Comparison of ENCODE assay signal across 8 cellular contexts in the genomic region with DNA sequence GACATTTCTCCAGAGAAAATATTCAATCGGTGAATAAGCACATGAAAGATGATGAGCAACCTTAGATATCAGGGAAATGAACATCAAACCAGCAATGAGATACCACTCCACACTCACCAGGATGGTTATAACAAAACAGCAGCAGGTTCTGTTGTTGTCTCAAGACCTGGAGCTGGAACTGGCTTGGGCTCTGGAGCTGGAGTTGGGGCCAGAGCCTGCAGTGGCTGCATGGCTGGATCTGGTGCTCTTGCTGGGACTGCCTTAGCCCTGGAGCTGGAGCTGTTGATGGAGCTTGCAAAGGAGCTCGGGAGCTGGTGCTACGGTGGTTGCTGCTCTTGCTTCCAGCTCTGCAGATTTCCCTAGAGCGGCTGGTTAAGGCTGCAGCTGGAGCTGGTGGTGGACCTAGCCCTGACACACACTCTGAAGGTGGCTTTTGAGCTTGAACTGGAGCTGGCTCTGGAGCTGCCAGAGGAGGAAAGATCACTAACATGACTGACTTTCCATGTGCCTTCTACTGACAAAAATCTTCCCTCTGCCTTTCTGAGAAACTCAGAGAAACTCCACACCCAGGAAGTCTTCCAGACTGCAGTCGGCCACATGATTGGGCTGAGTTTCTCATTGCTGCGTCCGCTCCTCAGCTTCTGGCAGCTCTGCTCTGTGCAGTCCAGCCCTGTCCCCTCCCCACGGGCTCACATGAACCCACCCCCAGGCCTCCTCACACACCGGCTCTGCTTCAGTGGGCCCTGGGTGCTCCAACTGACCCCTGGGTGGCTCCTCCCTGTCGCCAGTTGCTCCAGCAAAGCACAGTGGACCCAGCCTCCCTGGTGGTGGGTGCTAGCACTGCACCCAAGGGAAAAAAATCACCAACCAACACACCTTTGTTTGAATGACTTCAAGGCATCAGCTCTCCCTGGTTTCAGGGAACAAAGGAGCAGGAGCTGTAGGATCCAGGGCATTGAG.
DNase-seq lines count a peak whose midpoint lies in the region; ATAC-seq and TF ChIP-seq lines count a peak whose summit lies in the region.

No MANE protein-coding gene starts in this region.

- 72 to 75% methylated on average over 8 to 10 of the region's 10 CpGs for WGBS in testis, 2 donors

- no peaks in the 10 kb centered on the region for H3K27me3 ChIP-seq in CD4-positive, alpha-beta T cell (ENCODE audit: control insufficient read depth, insufficient read depth, low read length)
- no peaks in the 10 kb centered on the region for H3K27me3 ChIP-seq in fibroblast of lung (ENCODE audit: control insufficient read depth, insufficient read depth, low read length)
- no peaks in the 10 kb centered on the region for H3K27me3 ChIP-seq in testis

- H3K4me1 Mint-ChIP-seq in CD4-positive, alpha-beta T cell (ENCODE audit: low read depth), result no peaks in the 10 kb centered on the region
- no peaks in the 10 kb centered on the region for H3K4me1 Mint-ChIP-seq in stimulated activated memory B cell treated with anti-CD40 and anti-IgM and Interleukin-4, amounts not matched to agents 10 μg/mL and 1 μg/mL and 100 μg/mL, for 72 hours

- no peak overlapping the region for H3K9ac ChIP-seq in fibroblast of lung (ENCODE audit: insufficient read depth, low read length)

- intact Hi-C loops in CD4-positive, alpha-beta T cell (cut with DNase I, micrococcal nuclease), result no loop called here
- intact Hi-C loops in testis (cut with DNase I; ENCODE audit: low total_unique reads), result no loop called here

- H3K27ac ChIP-seq in CD4-positive, alpha-beta T cell (ENCODE audit: low read depth, low read length), result no peak overlapping the region
- H3K27ac ChIP-seq in fibroblast of lung (ENCODE audit: insufficient read depth, low read length) (no peak overlapping the region), testis (no peak overlapping the region)

- no peaks in the 10 kb centered on the region for H3K9me3 ChIP-seq in CD4-positive, alpha-beta T cell (ENCODE audit: control insufficient read depth, low read length)
- no peaks in the 10 kb centered on the region for H3K9me3 ChIP-seq in fibroblast of lung (ENCODE audit: control insufficient read depth, insufficient read depth, low read depth, low read length)
- no peaks in the 10 kb centered on the region for H3K9me3 ChIP-seq in testis

- ATAC-seq in CD4-positive, alpha-beta T cell (ENCODE audit: poor library complexity), result no peak
- ATAC-seq in GM19328 (IDR thresholded peaks at IDR 0.05; ENCODE audit: unreplicated experiment) (peak; percentile 61), HG03108 (IDR thresholded peaks at IDR 0.05; ENCODE audit: unreplicated experiment) (no peak)
- ATAC-seq in stimulated activated memory B cell treated with anti-CD40 and anti-IgM and Interleukin-4, amounts not matched to agents 10 μg/mL and 1 μg/mL and 100 μg/mL, for 72 hours, result no peak

- H3K36me3 ChIP-seq in fibroblast of lung (ENCODE audit: control insufficient read depth, insufficient read depth, low read length) (no peaks in the 10 kb centered on the region), testis (ENCODE audit: low read depth, missing control alignments) (no peaks in the 10 kb centered on the region)

- no peak overlapping the region for H3K27ac Mint-ChIP-seq in CD4-positive, alpha-beta T cell
- no peak overlapping the region for H3K27ac Mint-ChIP-seq in stimulated activated memory B cell treated with anti-CD40 and anti-IgM and Interleukin-4, amounts not matched to agents 10 μg/mL and 1 μg/mL and 100 μg/mL, for 72 hours

- no peak overlapping the region for H2AFZ ChIP-seq in fibroblast of lung (ENCODE audit: low read length)

- no peaks in the 10 kb centered on the region for H4K20me1 ChIP-seq in fibroblast of lung (ENCODE audit: control insufficient read depth, extremely low read depth, insufficient read depth, low read length)

- H3K79me2 ChIP-seq in fibroblast of lung (ENCODE audit: control insufficient read depth, insufficient read depth, low read length), result no peaks in the 10 kb centered on the region

- H3K9me3 Mint-ChIP-seq in CD4-positive, alpha-beta T cell, result no peaks in the 10 kb centered on the region
- no peaks in the 10 kb centered on the region for H3K9me3 Mint-ChIP-seq in stimulated activated memory B cell treated with anti-CD40 and anti-IgM and Interleukin-4, amounts not matched to agents 10 μg/mL and 1 μg/mL and 100 μg/mL, for 72 hours

- DNase-seq in CD4-positive, alpha-beta T cell, result no peak
- peak; percentile 12 for DNase-seq in NB4 (ENCODE audit: low read depth)
- DNase-seq in fibroblast of lung (ENCODE audit: low read depth in 2 of 2), result no peak
- peak; percentile 26 for DNase-seq in testis
- DNase-seq in C1 segment of cervical spinal cord (lab: John Stamatoyannopoulos, UW), result no peak

- CTCF ChIA-PET in CD4-positive, alpha-beta T cell (lab: Charles Lee), result interaction anchor here (1.9 kb wide), 1 partner anchor 8 kb away, joined by 4 read pairs; no protein-coding TSS in a partner anchor

- no peak overlapping the region for H3K4me3 Mint-ChIP-seq in CD4-positive, alpha-beta T cell
- no peak overlapping the region for H3K4me3 Mint-ChIP-seq in stimulated activated memory B cell treated with anti-CD40 and anti-IgM and Interleukin-4, amounts not matched to agents 10 μg/mL and 1 μg/mL and 100 μg/mL, for 72 hours

- H3K36me3 Mint-ChIP-seq in CD4-positive, alpha-beta T cell (ENCODE audit: low read depth), result no peaks in the 10 kb centered on the region
- H3K36me3 Mint-ChIP-seq in stimulated activated memory B cell treated with anti-CD40 and anti-IgM and Interleukin-4, amounts not matched to agents 10 μg/mL and 1 μg/mL and 100 μg/mL, for 72 hours, result no peaks in the 10 kb centered on the region

- H3K4me3 ChIP-seq in NB4 (ENCODE audit: low read depth, low read length), result no peak overlapping the region
- no peak overlapping the region for H3K4me3 ChIP-seq in fibroblast of lung (replicated peaks in 1 of 4; ENCODE audit: control extremely low read depth in 1 of 4, insufficient read depth in 1 of 4, low read depth in 3 of 4, low read length in 4 of 4)
- H3K4me3 ChIP-seq in testis, result no peak overlapping the region

- peak; percentile 37 for TF ChIP-seq CTCF in CD4-positive, alpha-beta T cell (IDR thresholded peaks at IDR 0.05)
- peak; percentile 35 for TF ChIP-seq CTCF in NB4 (IDR thresholded peaks at IDR 0.05; ENCODE audit: low read depth, low read length)
- TF ChIP-seq CTCF in fibroblast of lung (conservative IDR thresholded peaks at IDR 0.05 in 1 of 2, IDR thresholded peaks at IDR 0.05 in 1 of 2; ENCODE audit: low read depth in 1 of 2, low read length in 2 of 2), result peak; percentile 42 to 46
- TF ChIP-seq CTCF in testis (IDR thresholded peaks at IDR 0.05), result peak in 2 of 3 experiments; percentile 31 to 63

- H3K4me2 ChIP-seq in fibroblast of lung (ENCODE audit: extremely low read depth, insufficient read depth, low read length), result no peak overlapping the region

- POLR2A ChIA-PET in CD4-positive, alpha-beta T cell (lab: Charles Lee), result no interaction called here

- TF ChIP-seq POLR2A in NB4 (IDR thresholded peaks at IDR 0.05; ENCODE audit: extremely low read depth, insufficient read length) (no peak), testis (IDR thresholded peaks at IDR 0.05) (no peak)

- H3K4me1 ChIP-seq in fibroblast of lung (ENCODE audit: control insufficient read depth, extremely low read depth, insufficient read depth, low read length) (no peaks in the 10 kb centered on the region), testis (no peaks in the 10 kb centered on the region)

- H3K27me3 Mint-ChIP-seq in CD4-positive, alpha-beta T cell, result peaks cover 5% of the 10 kb centered on the region
- no peaks in the 10 kb centered on the region for H3K27me3 Mint-ChIP-seq in stimulated activated memory B cell treated with anti-CD40 and anti-IgM and Interleukin-4, amounts not matched to agents 10 μg/mL and 1 μg/mL and 100 μg/mL, for 72 hours

Comparison
In these comparisons a context has a peak if more than half of its experiments do, and no peak if none do; other contexts are left out.
1. DNase-seq: peak in NB4 (single experiment) and testis (single experiment); none in CD4-positive, alpha-beta T cell (0 of 10), fibroblast of lung (0 of 2) and C1 segment of cervical spinal cord (0 of 14).
2. Peak in every context shown above with its lines, with median percentiles within 50 percentile points of each other: CTCF ChIP-seq.